In genomic region chr18:68948622-68949021, GRCh38 we compare ENCODE assay signal across 25 cellular contexts.
"Had no signal": no experiment of that assay in that cellular context is flagged by ENCODE, and none has a peak within 500 bp of the region (broad histone marks: within the 10 kb centered on the region; RNA-seq: fewer than 3 reads in every experiment).

No MANE protein-coding gene starts in this region.

- H3K27ac Mint-ChIP-seq: activated CD4-positive, alpha-beta memory T cell treated with anti-CD3 and anti-CD28 coated beads, Interleukin-2, amount 10 ng/mL, durations not matched to agents 7 days and 5 days; activated CD4-positive, alpha-beta T cell treated with anti-CD3 and anti-CD28 coated beads, Interleukin-2, amount 10 ng/mL, durations not matched to agents 7 days and 5 days; activated naive CD4-positive, alpha-beta T cell treated with anti-CD3 and anti-CD28 coated beads, Interleukin-2, amount 10 ng/mL, durations not matched to agents 7 days and 5 days; activated T-cell treated with anti-CD3 and anti-CD28 coated beads, Interleukin-2, amount 50 U/mL, for 24 hours; naive thymus-derived CD8-positive, alpha-beta T cell had no signal

- H3K27me3 Mint-ChIP-seq: activated CD4-positive, alpha-beta memory T cell treated with anti-CD3 and anti-CD28 coated beads, Interleukin-2, amount 10 ng/mL, durations not matched to agents 7 days and 5 days; activated CD4-positive, alpha-beta T cell treated with anti-CD3 and anti-CD28 coated beads, Interleukin-2, amount 10 ng/mL, durations not matched to agents 7 days and 5 days; activated naive CD4-positive, alpha-beta T cell treated with anti-CD3 and anti-CD28 coated beads, Interleukin-2, amount 10 ng/mL, durations not matched to agents 7 days and 5 days; activated T-cell treated with anti-CD3 and anti-CD28 coated beads, Interleukin-2, amount 50 U/mL, for 24 hours; naive thymus-derived CD8-positive, alpha-beta T cell had no signal

- ATAC-seq: gastrocnemius medialis; left cardiac atrium; left ventricle myocardium superior; naive thymus-derived CD8-positive, alpha-beta T cell; pancreas had no signal

- H3K9me3 Mint-ChIP-seq: activated CD4-positive, alpha-beta memory T cell treated with anti-CD3 and anti-CD28 coated beads, Interleukin-2, amount 10 ng/mL, durations not matched to agents 7 days and 5 days; activated CD4-positive, alpha-beta T cell treated with anti-CD3 and anti-CD28 coated beads, Interleukin-2, amount 10 ng/mL, durations not matched to agents 7 days and 5 days; activated naive CD4-positive, alpha-beta T cell treated with anti-CD3 and anti-CD28 coated beads, Interleukin-2, amount 10 ng/mL, durations not matched to agents 7 days and 5 days; activated T-cell treated with anti-CD3 and anti-CD28 coated beads, Interleukin-2, amount 50 U/mL, for 24 hours; neural crest cell had no signal

- H3K9me3 ChIP-seq: gastrocnemius medialis, pancreas, prostate gland, tibial nerve had no signal

- H3K4me1 Mint-ChIP-seq: activated CD4-positive, alpha-beta memory T cell treated with anti-CD3 and anti-CD28 coated beads, Interleukin-2, amount 10 ng/mL, durations not matched to agents 7 days and 5 days; activated CD4-positive, alpha-beta T cell treated with anti-CD3 and anti-CD28 coated beads, Interleukin-2, amount 10 ng/mL, durations not matched to agents 7 days and 5 days; activated naive CD4-positive, alpha-beta T cell treated with anti-CD3 and anti-CD28 coated beads, Interleukin-2, amount 10 ng/mL, durations not matched to agents 7 days and 5 days; naive thymus-derived CD8-positive, alpha-beta T cell; neural crest cell had no signal

- H3K36me3 Mint-ChIP-seq: activated naive CD4-positive, alpha-beta T cell treated with anti-CD3 and anti-CD28 coated beads, Interleukin-2, amount 10 ng/mL, durations not matched to agents 7 days and 5 days had no signal

- H3K4me3 Mint-ChIP-seq: activated CD4-positive, alpha-beta memory T cell treated with anti-CD3 and anti-CD28 coated beads, Interleukin-2, amount 10 ng/mL, durations not matched to agents 7 days and 5 days; activated CD4-positive, alpha-beta T cell treated with anti-CD3 and anti-CD28 coated beads, Interleukin-2, amount 10 ng/mL, durations not matched to agents 7 days and 5 days; activated naive CD4-positive, alpha-beta T cell treated with anti-CD3 and anti-CD28 coated beads, Interleukin-2, amount 10 ng/mL, durations not matched to agents 7 days and 5 days; activated T-cell treated with anti-CD3 and anti-CD28 coated beads, Interleukin-2, amount 50 U/mL, for 24 hours; naive thymus-derived CD8-positive, alpha-beta T cell; neural crest cell had no signal

- DNase-seq: activated CD4-positive, alpha-beta memory T cell treated with anti-CD3 and anti-CD28 coated beads, Interleukin-2, amount 10 ng/mL, durations not matched to agents 7 days and 5 days; activated CD4-positive, alpha-beta T cell treated with anti-CD3 and anti-CD28 coated beads for 1 hour; activated CD4-positive, alpha-beta T cell treated with anti-CD3 and anti-CD28 coated beads, Interleukin-2, amount 10 ng/mL, durations not matched to agents 7 days and 5 days; activated CD8-positive, alpha-beta memory T cell treated with anti-CD3 and anti-CD28 coated beads, Interleukin-2, amount 50 U/mL, for 48 hours; activated gamma-delta T cell; activated naive CD4-positive, alpha-beta T cell treated with anti-CD3 and anti-CD28 coated beads, Interleukin-2, amount 10 ng/mL, durations not matched to agents 7 days and 5 days; activated T-cell treated with anti-CD3 and anti-CD28 coated beads, Interleukin-2, amount 50 U/mL, for 24 hours; amniotic stem cell; brain microvascular endothelial cell; dorsolateral prefrontal cortex; effector memory CD4-positive, alpha-beta T cell; gastrocnemius medialis; islet precursor cell; left cardiac atrium; left ventricle myocardium superior; mammary epithelial cell; naive thymus-derived CD8-positive, alpha-beta T cell; nucleus accumbens; pancreas; stimulated activated CD4-positive, alpha-beta T cell treated with anti-CD3 and anti-CD28 coated beads, Interleukin-15, amount 100 ng/mL, for 24 hours; stimulated activated CD4-positive, alpha-beta T cell treated with anti-CD3 and anti-CD28 coated beads, Interleukin-2, amount 100 ng/mL, for 24 hours; stimulated activated naive CD4-positive, alpha-beta T cell had no signal
